In genomic region chr5:55989860-55990259, GRCh38 we compare ENCODE assay signal across 15 cellular contexts. TPM values are rescaled to one million over a fixed set of nuclear protein-coding genes. Genes with fewer than 3 reads are reported as not detected.
DNase-seq lines count a peak whose midpoint lies in the region; ATAC-seq and TF ChIP-seq lines count a peak whose summit lies in the region.
"Had no signal": no experiment of that assay in that cellular context is flagged by ENCODE, and none has a peak within 500 bp of the region (broad histone marks: within the 10 kb centered on the region; RNA-seq: fewer than 3 reads in every experiment).

No MANE protein-coding gene starts in this region.

- H3K36me3 Mint-ChIP-seq in activated CD4-positive, alpha-beta memory T cell treated with anti-CD3 and anti-CD28 coated beads for 36 hours = peaks cover 64% of the 10 kb centered on the region
- peaks cover 56% of the 10 kb centered on the region for H3K36me3 Mint-ChIP-seq in activated CD4-positive, alpha-beta memory T cell treated with anti-CD3 and anti-CD28 coated beads, Interleukin-2, amount 10 ng/mL, durations not matched to agents 7 days and 5 days (ENCODE audit: low read depth)
- peaks cover 22% of the 10 kb centered on the region for H3K36me3 Mint-ChIP-seq in T-cell

- H3K9ac ChIP-seq in smooth muscle cell (ENCODE audit: low read depth) = peak overlapping the region; percentile 15

- peaks cover 99% of the 10 kb centered on the region for H3K79me2 ChIP-seq in smooth muscle cell (ENCODE audit: low read depth)

- H3K36me3 ChIP-seq in smooth muscle cell (ENCODE audit: low read depth) = peaks cover 1% of the 10 kb centered on the region
- H3K36me3 ChIP-seq: neutrophil had no signal

- H3K4me3 ChIP-seq in fibroblast of the aortic adventitia (ENCODE audit: low read depth, low read length) (peak overlapping the region; percentile 20), smooth muscle cell (peak overlapping the region; percentile 85)
- H3K4me3 ChIP-seq: SJCRH30 had no signal

- TF ChIP-seq CTCF in fibroblast of the aortic adventitia (IDR thresholded peaks at IDR 0.05; ENCODE audit: insufficient read depth, low read length) (no peak), smooth muscle cell (IDR thresholded peaks at IDR 0.05; ENCODE audit: borderline replicate concordance, insufficient read depth, poor library complexity, severe bottlenecking) (no peak)

- H3K4me3 Mint-ChIP-seq in activated CD4-positive, alpha-beta memory T cell treated with anti-CD3 and anti-CD28 coated beads for 36 hours = peak overlapping the region; percentile 49
- no peak overlapping the region for H3K4me3 Mint-ChIP-seq in activated CD4-positive, alpha-beta memory T cell treated with anti-CD3 and anti-CD28 coated beads, Interleukin-2, amount 10 ng/mL, durations not matched to agents 7 days and 5 days
- peak overlapping the region; percentile 93 to 99 (median 95) for H3K4me3 Mint-ChIP-seq in T-cell

- peak overlapping the region; percentile 45 for H3K27ac ChIP-seq in smooth muscle cell (ENCODE audit: low read depth)
- H3K27ac ChIP-seq: neutrophil, SJCRH30 had no signal

- peaks cover 6% of the 10 kb centered on the region for H3K9me3 Mint-ChIP-seq in activated CD4-positive, alpha-beta memory T cell treated with anti-CD3 and anti-CD28 coated beads for 36 hours
- H3K9me3 Mint-ChIP-seq in activated CD4-positive, alpha-beta memory T cell treated with anti-CD3 and anti-CD28 coated beads, Interleukin-2, amount 10 ng/mL, durations not matched to agents 7 days and 5 days = peaks cover 3% of the 10 kb centered on the region
- no peaks in the 10 kb centered on the region for H3K9me3 Mint-ChIP-seq in T-cell

- TF ChIP-seq POLR2A in erythroblast (IDR thresholded peaks at IDR 0.05; ENCODE audit: low read length) = no peak

- no peak overlapping the region for H2AFZ ChIP-seq in smooth muscle cell (ENCODE audit: low read depth)

- 86% methylated on average over 1 of the region's 1 CpG for WGBS in smooth muscle cell (ENCODE audit: low lambda C conversion rate)

- H3K27me3 Mint-ChIP-seq in activated CD4-positive, alpha-beta memory T cell treated with anti-CD3 and anti-CD28 coated beads for 36 hours = no peaks in the 10 kb centered on the region
- no peaks in the 10 kb centered on the region for H3K27me3 Mint-ChIP-seq in activated CD4-positive, alpha-beta memory T cell treated with anti-CD3 and anti-CD28 coated beads, Interleukin-2, amount 10 ng/mL, durations not matched to agents 7 days and 5 days
- no peaks in the 10 kb centered on the region for H3K27me3 Mint-ChIP-seq in T-cell

- no peaks in the 10 kb centered on the region for H3K9me3 ChIP-seq in smooth muscle cell (replicated peaks; ENCODE audit: low read depth)
- H3K9me3 ChIP-seq: neutrophil, SJCRH30, upper lobe of left lung had no signal

- intact Hi-C loops in activated CD4-positive, alpha-beta memory T cell treated with anti-CD3 and anti-CD28 coated beads for 36 hours (cut with micrococcal nuclease) = loop anchor here (5.0 to 10.0 kb wide), 3 partner anchors 337 to 1182 kb away; partner anchors contain the start of gene GPBP1

- peaks cover 16% of the 10 kb centered on the region for H3K4me1 ChIP-seq in smooth muscle cell (ENCODE audit: low read depth)
- H3K4me1 ChIP-seq: SJCRH30 had no signal

- H3K27me3 ChIP-seq in smooth muscle cell (ENCODE audit: low read depth) = no peaks in the 10 kb centered on the region
- H3K27me3 ChIP-seq: SJCRH30, upper lobe of left lung had no signal

- peaks cover 28% of the 10 kb centered on the region for H3F3A ChIP-seq in smooth muscle cell (ENCODE audit: low read depth)

- peaks cover 73% of the 10 kb centered on the region for H3K4me1 Mint-ChIP-seq in activated CD4-positive, alpha-beta memory T cell treated with anti-CD3 and anti-CD28 coated beads for 36 hours (ENCODE audit: low read depth)
- peaks cover 65% of the 10 kb centered on the region for H3K4me1 Mint-ChIP-seq in activated CD4-positive, alpha-beta memory T cell treated with anti-CD3 and anti-CD28 coated beads, Interleukin-2, amount 10 ng/mL, durations not matched to agents 7 days and 5 days
- H3K4me1 Mint-ChIP-seq in T-cell = peaks cover 74 to 82% (median 78%) of the 10 kb centered on the region in 3 donors

- ATAC-seq in T-cell (replicated peaks in 1 of 4) = no peak

- POLR2A ChIA-PET in activated CD4-positive, alpha-beta memory T cell treated with anti-CD3 and anti-CD28 coated beads for 36 hours (lab: Charles Lee) = interaction anchor here (0.6 to 1.5 kb wide), 3 partner anchors 10 to 158 kb away, joined by 3 to 4 read pairs (median 3); no protein-coding TSS in a partner anchor
- POLR2A ChIA-PET in activated CD4-positive, alpha-beta memory T cell treated with anti-CD3 and anti-CD28 coated beads, Interleukin-2, amount 10 ng/mL, durations not matched to agents 7 days and 5 days (lab: Charles Lee) = interaction anchor here (0.5 to 2.1 kb wide), 3 partner anchors 22 to 168 kb away, joined by 3 to 12 read pairs (median 3); no protein-coding TSS in a partner anchor
- POLR2A ChIA-PET in T-cell (lab: Charles Lee) = interaction anchor here (0.6 to 1.3 kb wide), 6 partner anchors 10 to 67 kb away, joined by 3 to 7 read pairs (median 4); no protein-coding TSS in a partner anchor

- H3K27ac Mint-ChIP-seq in activated CD4-positive, alpha-beta memory T cell treated with anti-CD3 and anti-CD28 coated beads for 36 hours = peak overlapping the region; percentile 72
- H3K27ac Mint-ChIP-seq in activated CD4-positive, alpha-beta memory T cell treated with anti-CD3 and anti-CD28 coated beads, Interleukin-2, amount 10 ng/mL, durations not matched to agents 7 days and 5 days = no peak overlapping the region
- peak overlapping the region; percentile 83 to 95 for H3K27ac Mint-ChIP-seq in T-cell

- DNase-seq in activated CD4-positive, alpha-beta memory T cell treated with anti-CD3 and anti-CD28 coated beads for 36 hours = no peak
- no peak for DNase-seq in activated CD4-positive, alpha-beta memory T cell treated with anti-CD3 and anti-CD28 coated beads, Interleukin-2, amount 10 ng/mL, durations not matched to agents 7 days and 5 days
- no peak for DNase-seq in T-cell
- no peak for DNase-seq in fibroblast of the aortic adventitia (ENCODE audit: low read depth)
- no peak for DNase-seq in smooth muscle cell (lab: John Stamatoyannopoulos, UW; ENCODE audit: unreplicated experiment)
- DNase-seq in NCI-H2227 treated with DMSO at 0.1 percent for 48 hours (lab: John Stamatoyannopoulos, UW) = no peak
- DNase-seq in NCI-H146 (lab: John Stamatoyannopoulos, UW) = no peak
- no peak for DNase-seq in erythroblast (lab: John Stamatoyannopoulos, UW)
- DNase-seq: activated CD4-positive, CD25-positive, alpha-beta regulatory T cell; activated naive CD4-positive, alpha-beta T cell treated with Interleukin-2 at 50 U/mL for 16 hours; NCI-H1930; SJCRH30; stimulated activated CD4-positive, alpha-beta T cell treated with anti-CD3 and anti-CD28 coated beads, Interleukin-12 subunit alpha, Interleukin-12 subunit beta, amount 100 ng/mL, for 4 hours; upper lobe of left lung had no signal

- peak overlapping the region; percentile 91 for H3K4me2 ChIP-seq in smooth muscle cell

- peaks cover 94% of the 10 kb centered on the region for H4K20me1 ChIP-seq in smooth muscle cell (ENCODE audit: low read depth)

- CTCF ChIA-PET in activated CD4-positive, alpha-beta memory T cell treated with anti-CD3 and anti-CD28 coated beads for 36 hours (lab: Charles Lee) = interaction anchor here (1.2 to 1.5 kb wide), 3 partner anchors 10 to 54 kb away, joined by 4 to 9 read pairs (median 5); no protein-coding TSS in a partner anchor
- CTCF ChIA-PET in activated CD4-positive, alpha-beta memory T cell treated with anti-CD3 and anti-CD28 coated beads, Interleukin-2, amount 10 ng/mL, durations not matched to agents 7 days and 5 days (lab: Charles Lee) = interaction anchor here (1.0 to 1.5 kb wide), 3 partner anchors 10 to 53 kb away, joined by 4 to 13 read pairs (median 4); no protein-coding TSS in a partner anchor
- CTCF ChIA-PET in T-cell (lab: Charles Lee) = interaction anchor here in 1 of 2 donors (0.6 kb wide), 1 partner anchor 15 kb away, joined by 3 read pairs; no protein-coding TSS in a partner anchor

RNA-seq across cellular contexts. Expression of gene IL6ST, which starts 4.9 kb away (rescaled TPM):
- 10 to 100 TPM; 61.0 to 64.1 TPM for total RNA-seq in activated CD4-positive, alpha-beta memory T cell treated with anti-CD3 and anti-CD28 coated beads for 36 hours
- 10 to 100 TPM; 51.0 to 53.4 TPM for total RNA-seq in activated CD4-positive, alpha-beta memory T cell treated with anti-CD3 and anti-CD28 coated beads, Interleukin-2, amount 10 ng/mL, durations not matched to agents 7 days and 5 days
- total RNA-seq in T-cell = 100 to 1,000 TPM; 113 to 330 (median 129) TPM
- 696 and 1,116 TPM in 2 replicates for total RNA-seq in fibroblast of the aortic adventitia (ENCODE audit: low replicate concordance)
- total RNA-seq in smooth muscle cell = 1,401 and 1,456 TPM in 2 replicates
- polyA plus RNA-seq in smooth muscle cell = 555 and 672 TPM in 2 replicates
